In the genomic region with DNA sequence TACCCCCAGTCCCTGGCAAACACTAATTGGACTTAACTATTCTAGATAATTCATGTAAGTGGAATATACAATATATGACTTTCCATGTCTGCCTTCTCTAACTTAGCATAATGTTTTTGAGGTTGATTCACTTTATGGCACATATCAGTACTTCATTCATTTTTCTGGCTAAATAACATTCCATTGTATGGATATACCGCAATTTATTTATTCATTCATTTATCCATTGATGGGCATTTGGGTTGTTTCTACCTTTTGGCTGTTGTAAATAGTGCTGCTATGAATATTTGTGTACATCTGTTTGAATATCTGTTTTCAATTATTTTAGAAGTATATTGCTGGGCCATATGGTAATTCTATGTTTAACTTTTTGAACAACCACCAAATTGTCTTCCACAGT, we compare ENCODE assay signal across 8 cellular contexts.
"Had no signal": no experiment of that assay in that cellular context is flagged by ENCODE, and none has a peak within 500 bp of the region (broad histone marks: within the 10 kb centered on the region; RNA-seq: fewer than 3 reads in every experiment).

No MANE protein-coding gene starts in this region.

- FAIRE-seq: G401.6, GM12878, GM12891, GM12892, GM18507, GM19239 had no signal

- H3K4me3 ChIP-seq: GM12878 had no signal

- ATAC-seq: GM12878 had no signal

- DNase-seq: GDM1, GF-D8 had no signal
